Comparison of ENCODE assay signal across 1 cellular context in the genomic region with DNA sequence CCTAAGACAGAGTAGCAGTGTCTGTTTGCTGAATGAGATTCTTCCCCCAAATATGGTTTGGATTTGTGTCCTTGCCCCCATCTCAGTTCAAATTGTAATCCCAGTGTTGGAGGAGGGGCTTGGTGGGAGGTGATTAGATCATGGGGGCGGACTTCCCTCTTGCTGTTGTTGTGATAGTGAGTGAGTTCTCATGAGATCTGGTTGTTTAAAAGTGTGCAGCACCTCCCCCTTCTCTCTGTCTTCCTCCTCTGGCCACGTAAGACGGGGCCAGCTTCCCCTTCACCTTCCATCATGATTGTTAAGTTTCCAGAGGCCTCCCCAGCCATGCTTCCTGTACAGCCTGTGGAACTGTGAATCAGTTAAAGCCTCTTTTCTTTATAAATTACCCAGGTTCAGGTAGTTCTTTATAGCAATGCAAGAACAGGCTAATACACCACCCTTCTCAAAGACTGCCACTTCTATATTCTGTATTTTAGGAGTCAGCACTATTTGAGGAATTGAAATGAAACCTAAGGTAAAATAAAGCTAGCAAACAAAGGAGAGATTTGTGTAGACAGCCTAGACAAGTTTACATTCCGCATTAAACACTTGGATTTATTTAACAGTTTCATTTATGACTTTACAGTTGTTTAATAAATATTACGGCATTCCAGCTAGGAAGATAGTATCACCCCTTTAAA.
TF ChIP-seq lines count a peak whose summit lies in the region.

No MANE protein-coding gene starts in this region.

TF ChIP-seq in K562, 482 proteins besides CTCF, POLR2A, EP300 and RAD21 (continues in another document):
- TF ChIP-seq POLR3G (IDR thresholded peaks at IDR 0.05; ENCODE audit: extremely low read depth, insufficient read length, insufficient replicate concordance), result no peak
- no peak for TF ChIP-seq PURB (CRISPR knock-in tag; IDR thresholded peaks at IDR 0.05; ENCODE audit: low read depth)
- peak; percentile 27; the same call in 1 of the 2 replicates for TF ChIP-seq MAFK (IDR thresholded peaks at IDR 0.05; ENCODE audit: low read length)
- no peak for TF ChIP-seq CAMTA2 (CRISPR knock-in tag; conservative IDR thresholded peaks at IDR 0.05)
- TF ChIP-seq, protein P1, sequence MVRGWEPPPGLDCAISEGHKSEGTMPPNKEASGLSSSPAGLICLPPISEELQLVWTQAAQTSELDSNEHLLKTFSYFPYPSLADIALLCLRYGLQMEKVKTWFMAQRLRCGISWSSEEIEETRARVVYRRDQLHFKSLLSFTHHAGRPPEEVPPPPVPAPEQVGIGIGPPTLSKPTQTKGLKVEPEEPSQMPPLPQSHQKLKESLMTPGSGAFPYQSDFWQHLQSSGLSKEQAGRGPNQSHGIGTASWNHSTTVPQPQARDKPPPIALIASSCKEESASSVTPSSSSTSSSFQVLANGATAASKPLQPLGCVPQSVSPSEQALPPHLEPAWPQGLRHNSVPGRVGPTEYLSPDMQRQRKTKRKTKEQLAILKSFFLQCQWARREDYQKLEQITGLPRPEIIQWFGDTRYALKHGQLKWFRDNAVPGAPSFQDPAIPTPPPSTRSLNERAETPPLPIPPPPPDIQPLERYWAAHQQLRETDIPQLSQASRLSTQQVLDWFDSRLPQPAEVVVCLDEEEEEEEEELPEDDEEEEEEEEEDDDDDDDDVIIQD (CRISPR knock-in tag; IDR thresholded peaks at IDR 0.05), result no peak
- peak; percentile 78 for TF ChIP-seq ZNF316 (IDR thresholded peaks at IDR 0.05)
- TF ChIP-seq, protein P2, sequence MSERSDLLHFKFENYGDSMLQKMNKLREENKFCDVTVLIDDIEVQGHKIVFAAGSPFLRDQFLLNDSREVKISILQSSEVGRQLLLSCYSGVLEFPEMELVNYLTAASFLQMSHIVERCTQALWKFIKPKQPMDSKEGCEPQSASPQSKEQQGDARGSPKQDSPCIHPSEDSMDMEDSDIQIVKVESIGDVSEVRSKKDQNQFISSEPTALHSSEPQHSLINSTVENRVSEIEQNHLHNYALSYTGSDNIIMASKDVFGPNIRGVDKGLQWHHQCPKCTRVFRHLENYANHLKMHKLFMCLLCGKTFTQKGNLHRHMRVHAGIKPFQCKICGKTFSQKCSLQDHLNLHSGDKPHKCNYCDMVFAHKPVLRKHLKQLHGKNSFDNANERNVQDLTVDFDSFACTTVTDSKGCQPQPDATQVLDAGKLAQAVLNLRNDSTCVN (CRISPR knock-in tag; IDR thresholded peaks at IDR 0.05), result no peak
- TF ChIP-seq EWSR1 (IDR thresholded peaks at IDR 0.05; ENCODE audit: borderline replicate concordance, low read depth, partially characterized antibody), result no peak
- TF ChIP-seq SUPT5H (IDR thresholded peaks at IDR 0.05), result no peak
- TF ChIP-seq, protein P3, sequence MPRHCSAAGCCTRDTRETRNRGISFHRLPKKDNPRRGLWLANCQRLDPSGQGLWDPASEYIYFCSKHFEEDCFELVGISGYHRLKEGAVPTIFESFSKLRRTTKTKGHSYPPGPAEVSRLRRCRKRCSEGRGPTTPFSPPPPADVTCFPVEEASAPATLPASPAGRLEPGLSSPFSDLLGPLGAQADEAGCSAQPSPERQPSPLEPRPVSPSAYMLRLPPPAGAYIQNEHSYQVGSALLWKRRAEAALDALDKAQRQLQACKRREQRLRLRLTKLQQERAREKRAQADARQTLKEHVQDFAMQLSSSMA (CRISPR knock-in tag; IDR thresholded peaks at IDR 0.05), result no peak
- TF ChIP-seq, protein P4, sequence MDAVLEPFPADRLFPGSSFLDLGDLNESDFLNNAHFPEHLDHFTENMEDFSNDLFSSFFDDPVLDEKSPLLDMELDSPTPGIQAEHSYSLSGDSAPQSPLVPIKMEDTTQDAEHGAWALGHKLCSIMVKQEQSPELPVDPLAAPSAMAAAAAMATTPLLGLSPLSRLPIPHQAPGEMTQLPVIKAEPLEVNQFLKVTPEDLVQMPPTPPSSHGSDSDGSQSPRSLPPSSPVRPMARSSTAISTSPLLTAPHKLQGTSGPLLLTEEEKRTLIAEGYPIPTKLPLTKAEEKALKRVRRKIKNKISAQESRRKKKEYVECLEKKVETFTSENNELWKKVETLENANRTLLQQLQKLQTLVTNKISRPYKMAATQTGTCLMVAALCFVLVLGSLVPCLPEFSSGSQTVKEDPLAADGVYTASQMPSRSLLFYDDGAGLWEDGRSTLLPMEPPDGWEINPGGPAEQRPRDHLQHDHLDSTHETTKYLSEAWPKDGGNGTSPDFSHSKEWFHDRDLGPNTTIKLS (IDR thresholded peaks at IDR 0.05; ENCODE audit: borderline replicate concordance, low read depth), result peak; percentile 66
- TF ChIP-seq, protein P5, sequence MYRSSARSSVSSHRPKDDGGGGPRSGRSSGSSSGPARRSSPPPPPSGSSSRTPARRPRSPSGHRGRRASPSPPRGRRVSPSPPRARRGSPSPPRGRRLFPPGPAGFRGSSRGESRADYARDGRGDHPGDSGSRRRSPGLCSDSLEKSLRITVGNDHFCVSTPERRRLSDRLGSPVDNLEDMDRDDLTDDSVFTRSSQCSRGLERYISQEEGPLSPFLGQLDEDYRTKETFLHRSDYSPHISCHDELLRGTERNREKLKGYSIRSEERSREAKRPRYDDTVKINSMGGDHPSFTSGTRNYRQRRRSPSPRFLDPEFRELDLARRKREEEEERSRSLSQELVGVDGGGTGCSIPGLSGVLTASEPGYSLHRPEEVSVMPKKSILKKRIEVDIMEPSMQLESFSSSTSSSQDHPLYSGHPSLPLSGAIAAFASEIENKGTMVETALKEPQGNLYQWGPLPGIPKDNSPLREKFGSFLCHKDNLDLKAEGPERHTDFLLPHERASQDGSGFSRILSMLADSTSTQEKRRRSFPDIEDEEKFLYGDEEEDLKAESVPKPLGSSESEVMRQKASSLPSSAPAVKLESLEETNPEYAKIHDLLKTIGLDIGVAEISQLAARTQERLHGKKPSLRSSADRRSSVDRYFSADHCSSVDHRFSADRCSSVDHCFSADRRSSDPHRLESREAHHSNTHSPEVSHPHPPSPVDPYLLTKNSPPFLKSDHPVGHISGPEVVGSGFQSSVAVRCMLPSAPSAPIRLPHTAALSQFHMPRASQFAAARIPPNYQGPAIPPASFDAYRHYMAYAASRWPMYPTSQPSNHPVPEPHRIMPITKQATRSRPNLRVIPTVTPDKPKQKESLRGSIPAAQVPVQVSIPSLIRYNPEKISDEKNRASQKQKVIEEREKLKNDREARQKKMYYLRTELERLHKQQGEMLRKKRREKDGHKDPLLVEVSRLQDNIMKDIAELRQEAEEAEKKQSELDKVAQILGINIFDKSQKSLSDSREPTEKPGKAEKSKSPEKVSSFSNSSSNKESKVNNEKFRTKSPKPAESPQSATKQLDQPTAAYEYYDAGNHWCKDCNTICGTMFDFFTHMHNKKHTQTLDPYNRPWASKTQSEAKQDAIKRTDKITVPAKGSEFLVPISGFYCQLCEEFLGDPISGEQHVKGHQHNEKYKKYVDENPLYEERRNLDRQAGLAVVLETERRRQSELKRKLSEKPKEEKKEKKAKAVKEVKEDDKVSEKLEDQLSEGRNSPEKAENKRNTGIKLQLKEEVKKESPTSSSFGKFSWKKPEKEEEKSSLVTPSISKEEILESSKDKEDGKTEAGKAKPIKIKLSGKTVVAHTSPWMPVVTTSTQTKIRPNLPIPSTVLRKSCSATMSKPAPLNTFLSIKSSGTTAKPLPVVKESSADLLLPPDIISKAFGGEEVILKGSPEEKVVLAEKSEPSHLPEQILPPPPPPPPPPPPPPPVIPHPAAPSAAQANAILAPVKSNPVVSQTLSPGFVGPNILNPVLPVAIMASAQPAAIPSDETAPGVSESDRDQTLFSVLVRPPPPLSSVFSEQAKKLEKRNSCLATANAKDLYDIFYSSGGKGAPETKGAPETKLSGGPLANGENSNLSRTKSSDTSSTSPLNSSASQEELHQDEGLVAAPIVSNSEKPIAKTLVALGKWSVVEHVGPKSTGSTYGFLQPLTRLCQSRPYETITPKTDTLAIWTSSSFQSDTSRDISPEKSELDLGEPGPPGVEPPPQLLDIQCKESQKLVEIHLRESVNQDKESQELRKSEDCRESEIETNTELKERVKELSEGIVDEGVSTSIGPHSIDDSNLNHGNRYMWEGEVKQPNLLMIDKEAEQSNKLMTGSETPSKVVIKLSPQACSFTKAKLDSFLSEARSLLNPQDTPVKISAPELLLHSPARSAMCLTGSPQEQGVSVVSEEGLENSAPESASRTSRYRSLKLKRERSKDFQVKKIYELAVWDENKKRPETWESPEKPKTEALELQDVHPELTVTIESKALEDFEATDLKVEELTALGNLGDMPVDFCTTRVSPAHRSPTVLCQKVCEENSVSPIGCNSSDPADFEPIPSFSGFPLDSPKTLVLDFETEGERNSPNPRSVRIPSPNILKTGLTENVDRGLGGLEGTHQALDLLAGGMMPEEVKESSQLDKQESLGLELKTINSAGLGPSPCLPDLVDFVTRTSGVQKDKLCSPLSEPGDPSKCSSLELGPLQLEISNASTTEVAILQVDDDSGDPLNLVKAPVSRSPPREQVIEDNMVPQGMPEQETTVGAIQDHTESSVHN (IDR thresholded peaks at IDR 0.05; ENCODE audit: borderline replicate concordance in 1 of 2, low read depth in 1 of 2), result no peak
- no peak for TF ChIP-seq SREBF1 (IDR thresholded peaks at IDR 0.05; ENCODE audit: borderline replicate concordance, low read depth, low read length)
- no peak for TF ChIP-seq ZNF431 (CRISPR knock-in tag; IDR thresholded peaks at IDR 0.05)
- no peak for TF ChIP-seq THRAP3 (IDR thresholded peaks at IDR 0.05; ENCODE audit: borderline replicate concordance)
- no peak for TF ChIP-seq STAT5B (CRISPR knock-in tag; IDR thresholded peaks at IDR 0.05)
- TF ChIP-seq, protein P6, sequence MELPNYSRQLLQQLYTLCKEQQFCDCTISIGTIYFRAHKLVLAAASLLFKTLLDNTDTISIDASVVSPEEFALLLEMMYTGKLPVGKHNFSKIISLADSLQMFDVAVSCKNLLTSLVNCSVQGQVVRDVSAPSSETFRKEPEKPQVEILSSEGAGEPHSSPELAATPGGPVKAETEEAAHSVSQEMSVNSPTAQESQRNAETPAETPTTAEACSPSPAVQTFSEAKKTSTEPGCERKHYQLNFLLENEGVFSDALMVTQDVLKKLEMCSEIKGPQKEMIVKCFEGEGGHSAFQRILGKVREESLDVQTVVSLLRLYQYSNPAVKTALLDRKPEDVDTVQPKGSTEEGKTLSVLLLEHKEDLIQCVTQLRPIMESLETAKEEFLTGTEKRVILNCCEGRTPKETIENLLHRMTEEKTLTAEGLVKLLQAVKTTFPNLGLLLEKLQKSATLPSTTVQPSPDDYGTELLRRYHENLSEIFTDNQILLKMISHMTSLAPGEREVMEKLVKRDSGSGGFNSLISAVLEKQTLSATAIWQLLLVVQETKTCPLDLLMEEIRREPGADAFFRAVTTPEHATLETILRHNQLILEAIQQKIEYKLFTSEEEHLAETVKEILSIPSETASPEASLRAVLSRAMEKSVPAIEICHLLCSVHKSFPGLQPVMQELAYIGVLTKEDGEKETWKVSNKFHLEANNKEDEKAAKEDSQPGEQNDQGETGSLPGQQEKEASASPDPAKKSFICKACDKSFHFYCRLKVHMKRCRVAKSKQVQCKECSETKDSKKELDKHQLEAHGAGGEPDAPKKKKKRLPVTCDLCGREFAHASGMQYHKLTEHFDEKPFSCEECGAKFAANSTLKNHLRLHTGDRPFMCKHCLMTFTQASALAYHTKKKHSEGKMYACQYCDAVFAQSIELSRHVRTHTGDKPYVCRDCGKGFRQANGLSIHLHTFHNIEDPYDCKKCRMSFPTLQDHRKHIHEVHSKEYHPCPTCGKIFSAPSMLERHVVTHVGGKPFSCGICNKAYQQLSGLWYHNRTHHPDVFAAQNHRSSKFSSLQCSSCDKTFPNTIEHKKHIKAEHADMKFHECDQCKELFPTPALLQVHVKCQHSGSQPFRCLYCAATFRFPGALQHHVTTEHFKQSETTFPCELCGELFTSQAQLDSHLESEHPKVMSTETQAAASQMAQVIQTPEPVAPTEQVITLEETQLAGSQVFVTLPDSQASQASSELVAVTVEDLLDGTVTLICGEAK (IDR thresholded peaks at IDR 0.05), result no peak
- TF ChIP-seq, protein P6 (CRISPR knock-in tag; IDR thresholded peaks at IDR 0.05), result no peak
- peak; percentile 30 for TF ChIP-seq ATF7 (IDR thresholded peaks at IDR 0.05)
- no peak for TF ChIP-seq PTBP1 (IDR thresholded peaks at IDR 0.05; ENCODE audit: low read depth, low read length)
- no peak for TF ChIP-seq ARHGAP35 (IDR thresholded peaks at IDR 0.05; ENCODE audit: partially characterized antibody)
- TF ChIP-seq SIN3B (IDR thresholded peaks at IDR 0.05; ENCODE audit: low read depth), result no peak
- no peak for TF ChIP-seq BRCA1 (IDR thresholded peaks at IDR 0.05)
- TF ChIP-seq BRCA1 (CRISPR knock-in tag; IDR thresholded peaks at IDR 0.05), result no peak
- no peak for TF ChIP-seq HNRNPH1 (optimal IDR thresholded peaks at IDR 0.05; ENCODE audit: low read depth, low read length)
- TF ChIP-seq, protein P7, sequence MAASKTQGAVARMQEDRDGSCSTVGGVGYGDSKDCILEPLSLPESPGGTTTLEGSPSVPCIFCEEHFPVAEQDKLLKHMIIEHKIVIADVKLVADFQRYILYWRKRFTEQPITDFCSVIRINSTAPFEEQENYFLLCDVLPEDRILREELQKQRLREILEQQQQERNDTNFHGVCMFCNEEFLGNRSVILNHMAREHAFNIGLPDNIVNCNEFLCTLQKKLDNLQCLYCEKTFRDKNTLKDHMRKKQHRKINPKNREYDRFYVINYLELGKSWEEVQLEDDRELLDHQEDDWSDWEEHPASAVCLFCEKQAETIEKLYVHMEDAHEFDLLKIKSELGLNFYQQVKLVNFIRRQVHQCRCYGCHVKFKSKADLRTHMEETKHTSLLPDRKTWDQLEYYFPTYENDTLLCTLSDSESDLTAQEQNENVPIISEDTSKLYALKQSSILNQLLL (CRISPR knock-in tag; IDR thresholded peaks at IDR 0.05; ENCODE audit: borderline replicate concordance), result no peak
- no peak for TF ChIP-seq RCOR1 (IDR thresholded peaks at IDR 0.05; ENCODE audit: borderline replicate concordance in 1 of 2, low read depth in 2 of 2, low read length in 2 of 2)
- TF ChIP-seq MYC (IDR thresholded peaks at IDR 0.05; ENCODE audit: low read depth, low read length), result no peak
- no peak for TF ChIP-seq MYC (CRISPR knock-in tag; IDR thresholded peaks at IDR 0.05; ENCODE audit: borderline replicate concordance, low read depth)
- no peak for TF ChIP-seq ZNF436 (CRISPR knock-in tag; IDR thresholded peaks at IDR 0.05)
- 0 out of 2 replicates have a peak, but pooled peaks have one; percentile 12 for TF ChIP-seq SMARCE1 (IDR thresholded peaks at IDR 0.05)
